In the genomic region with DNA sequence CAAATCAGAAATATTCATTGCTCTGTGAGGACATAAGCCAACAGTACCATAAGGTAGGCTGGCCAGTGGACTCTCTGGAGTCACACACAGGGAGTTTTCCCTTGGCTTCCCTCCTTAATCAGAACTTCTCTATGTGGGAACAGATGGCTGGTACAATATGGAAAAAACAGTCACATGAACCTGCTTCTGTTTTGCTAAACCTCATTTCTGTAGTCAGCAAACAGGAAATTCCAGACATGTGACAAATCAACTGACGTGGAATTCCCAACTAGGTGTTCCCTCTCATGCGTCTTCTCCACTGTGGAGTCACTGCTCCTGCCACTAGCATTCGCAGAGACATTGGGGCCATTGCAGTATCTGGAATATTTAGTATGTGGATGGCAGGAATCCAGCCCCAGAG, we compare ENCODE assay signal across 25 cellular contexts.
DNase-seq lines count a peak whose midpoint lies in the region; FAIRE-seq and TF ChIP-seq lines count a peak whose summit lies in the region.
"Had no signal": no experiment of that assay in that cellular context is flagged by ENCODE, and none has a peak within 500 bp of the region (broad histone marks: within the 10 kb centered on the region; RNA-seq: fewer than 3 reads in every experiment).

No MANE protein-coding gene starts in this region.

- H3K4me1 Mint-ChIP-seq in MCF 10A (ENCODE audit: insufficient read depth, unreplicated experiment) = peaks cover 13% of the 10 kb centered on the region
- no peaks in the 10 kb centered on the region for H3K4me1 Mint-ChIP-seq in CD14-positive monocyte
- H3K4me1 Mint-ChIP-seq: CD4-positive, alpha-beta memory T cell had no signal

- no peaks in the 10 kb centered on the region for H3K27me3 ChIP-seq in breast epithelium
- H3K27me3 ChIP-seq: heart left ventricle, neutrophil, stomach had no signal

- intact Hi-C loops in MCF 10A (cut with micrococcal nuclease) = no loop called here
- intact Hi-C loops in breast epithelium (cut with DNase I; ENCODE audit: low total_unique reads) = no loop called here
- intact Hi-C loops in CD14-positive monocyte (cut with micrococcal nuclease) = no loop called here

- DNase-seq in MCF 10A (ENCODE audit: unreplicated experiment) = peak; percentile 32
- DNase-seq in breast epithelium (ENCODE audit: low spot score in 2 of 2) = no peak
- peak; percentile 10 for DNase-seq in SW480 (ENCODE audit: low spot score)
- DNase-seq in fibroblast of villous mesenchyme (ENCODE audit: low read depth) = peak; percentile 0
- DNase-seq in urothelium cell line (ENCODE audit: low spot score) = peak; percentile 48
- DNase-seq in CD14-positive monocyte (ENCODE audit: low spot score) = no peak
- no peak for DNase-seq in foreskin melanocyte
- no peak for DNase-seq in superior temporal gyrus (ENCODE audit: extremely low spot score)
- DNase-seq: activated CD4-positive, CD25-positive, alpha-beta regulatory T cell treated with anti-CD3 and anti-CD28 coated beads, Interleukin-2, amount 50 U/mL, for 72 hours; aorta; CD4-positive, alpha-beta memory T cell; EL; erythroblast; GOT3; heart left ventricle; NCI-H1930; NCI-H748 treated with DMSO at 0.1 percent for 48 hours; right cardiac atrium; stomach had no signal

- BruUV-seq in MCF 10A (replicated peaks; lab: Mats Ljungman, UMichigan) = no TSS peak

- CTCF ChIA-PET in MCF 10A (lab: Yijun Ruan, JAX) = interaction anchor here (0.7 to 1.3 kb wide), 6 partner anchors 10 to 1526 kb away, joined by 3 to 4 read pairs (median 3); no protein-coding TSS in a partner anchor

- TF ChIP-seq CTCF in MCF 10A (IDR thresholded peaks at IDR 0.05; ENCODE audit: unreplicated experiment) = no peak
- no peak for TF ChIP-seq CTCF in breast epithelium (IDR thresholded peaks at IDR 0.05)
- TF ChIP-seq CTCF in fibroblast of villous mesenchyme (IDR thresholded peaks at IDR 0.05; ENCODE audit: insufficient read depth, low read depth, low read length) = no peak
- TF ChIP-seq CTCF in CD14-positive monocyte (IDR thresholded peaks at IDR 0.05) = no peak

- H3K9me3 ChIP-seq in breast epithelium = no peaks in the 10 kb centered on the region
- H3K9me3 ChIP-seq: heart left ventricle, neutrophil had no signal

- H3K27me3 Mint-ChIP-seq in MCF 10A (ENCODE audit: insufficient read depth, unreplicated experiment) (no peaks in the 10 kb centered on the region), CD14-positive monocyte (ENCODE audit: low read depth in 3 of 3) (peaks cover 0 to 3% (median 0%) of the 10 kb centered on the region in 3 donors)

- no peak for TF ChIP-seq POLR2A in breast epithelium (IDR thresholded peaks at IDR 0.05)

- no peak for FAIRE-seq in urothelium cell line (lab: Jason Lieb, UNC)
- FAIRE-seq: A204.1, GM12891, islet of Langerhans had no signal

- H3K9me3 Mint-ChIP-seq in MCF 10A (ENCODE audit: unreplicated experiment) = no peaks in the 10 kb centered on the region
- peaks cover 2 to 22% (median 3%) of the 10 kb centered on the region in 7 donors for H3K9me3 Mint-ChIP-seq in CD14-positive monocyte
- H3K9me3 Mint-ChIP-seq: T-helper 1 cell treated with Interleukin-12 subunit alpha and Interleukin-12 subunit beta and Interleukin-4 antibody, amounts not matched to agents 30 μg/mL and 1 μg/mL, for 36 hours had no signal

- H3K4me3 Mint-ChIP-seq in MCF 10A (ENCODE audit: unreplicated experiment) (no peak overlapping the region), CD14-positive monocyte (no peak overlapping the region)
- H3K4me3 Mint-ChIP-seq: CD4-positive, alpha-beta memory T cell; T-helper 1 cell treated with Interleukin-12 subunit alpha and Interleukin-12 subunit beta and Interleukin-4 antibody, amounts not matched to agents 30 μg/mL and 1 μg/mL, for 36 hours had no signal

- H3K4me1 ChIP-seq in breast epithelium = no peaks in the 10 kb centered on the region
- H3K4me1 ChIP-seq: heart left ventricle, stomach had no signal

- no peaks in the 10 kb centered on the region for H3K36me3 Mint-ChIP-seq in MCF 10A (ENCODE audit: insufficient read depth, unreplicated experiment)
- no peaks in the 10 kb centered on the region for H3K36me3 Mint-ChIP-seq in CD14-positive monocyte
- H3K36me3 Mint-ChIP-seq: CD4-positive, alpha-beta memory T cell had no signal

- no peak overlapping the region for H3K27ac ChIP-seq in breast epithelium
- H3K27ac ChIP-seq: coronary artery, heart left ventricle, neutrophil, stomach had no signal

- POLR2A ChIA-PET in MCF 10A (lab: Yijun Ruan, JAX) = interaction anchor here (0.6 kb wide), 1 partner anchor 394 kb away, joined by 5 read pairs; no protein-coding TSS in a partner anchor

- H3K27ac Mint-ChIP-seq in MCF 10A (ENCODE audit: low read depth, unreplicated experiment) (peak overlapping the region; percentile 97), CD14-positive monocyte (no peak overlapping the region)
- H3K27ac Mint-ChIP-seq: CD4-positive, alpha-beta memory T cell; T-helper 1 cell treated with Interleukin-12 subunit alpha and Interleukin-12 subunit beta and Interleukin-4 antibody, amounts not matched to agents 30 μg/mL and 1 μg/mL, for 36 hours had no signal

- H3K36me3 ChIP-seq in breast epithelium = no peaks in the 10 kb centered on the region
- H3K36me3 ChIP-seq: heart left ventricle, neutrophil, stomach had no signal

- H3K4me3 ChIP-seq in breast epithelium = no peak overlapping the region
- no peak overlapping the region for H3K4me3 ChIP-seq in fibroblast of villous mesenchyme (ENCODE audit: low read depth, low read length)
- H3K4me3 ChIP-seq: coronary artery, heart left ventricle, stomach had no signal

Comparison
In these comparisons a context has a peak if more than half of its experiments do, and no peak if none do; other contexts are left out.
1. DNase-seq: peak in MCF 10A (single experiment), SW480 (single experiment), fibroblast of villous mesenchyme (single experiment) and urothelium cell line (single experiment); none in breast epithelium (0 of 2), CD14-positive monocyte (single experiment), foreskin melanocyte (single experiment) and superior temporal gyrus (single experiment).